Comparison of ENCODE assay signal across 18 cellular contexts in genomic region chr5:93404246-93404645, GRCh38.
DNase-seq lines count a peak whose midpoint lies in the region; ATAC-seq, FAIRE-seq and TF ChIP-seq lines count a peak whose summit lies in the region.
"Had no signal": no experiment of that assay in that cellular context is flagged by ENCODE, and none has a peak within 500 bp of the region (broad histone marks: within the 10 kb centered on the region; RNA-seq: fewer than 3 reads in every experiment).

No MANE protein-coding gene starts in this region.

- H3K79me2 ChIP-seq in PC-9 (ENCODE audit: low read depth) = no peaks in the 10 kb centered on the region

- no peak overlapping the region for H2BK120ac ChIP-seq in mesenchymal stem cell (ENCODE audit: low read depth, low read length)

- H3K14ac ChIP-seq in mesenchymal stem cell (ENCODE audit: low read length in 2 of 2) = no peak overlapping the region

- 0 out of 2 replicates have a peak overlapping the region, but pooled peaks have one; percentile 3 for H3K4me2 ChIP-seq in PC-9
- no peak overlapping the region for H3K4me2 ChIP-seq in mesenchymal stem cell (ENCODE audit: low read length, poor library complexity, severe bottlenecking)

- no peak for ATAC-seq in GM21717 (IDR thresholded peaks at IDR 0.05; ENCODE audit: unreplicated experiment)
- ATAC-seq: K562 had no signal

- BruUV-seq in Calu3 (replicated peaks; lab: Mats Ljungman, UMichigan) (no TSS peak), PC-9 (replicated peaks; lab: Mats Ljungman, UMichigan) (no TSS peak)

- 78% methylated on average over 1 of the region's 1 CpG for WGBS in mesenchymal stem cell

- no peaks in the 10 kb centered on the region for H3K9me3 ChIP-seq in PC-9 (ENCODE audit: insufficient read depth, low read depth)
- no peaks in the 10 kb centered on the region for H3K9me3 ChIP-seq in mesenchymal stem cell (ENCODE audit: control insufficient read depth, low read length)

- POLR2A ChIA-PET in PC-9 (lab: Charles Lee; ENCODE audit: unreplicated experiment) = no interaction called here

- H4K8ac ChIP-seq in mesenchymal stem cell (ENCODE audit: low read length) = no peak overlapping the region

- no peak overlapping the region for H3K18ac ChIP-seq in mesenchymal stem cell (ENCODE audit: low read depth in 1 of 2, low read length in 2 of 2)

- no peaks in the 10 kb centered on the region for H3K9me2 ChIP-seq in PC-9 (ENCODE audit: insufficient read depth)

- CTCF ChIA-PET in Calu3 (lab: Charles Lee) = no interaction called here
- CTCF ChIA-PET in PC-9 (lab: Charles Lee) = no interaction called here

- H2BK15ac ChIP-seq in mesenchymal stem cell (ENCODE audit: low read depth, poor library complexity, severe bottlenecking) = no peak overlapping the region

- no peaks in the 10 kb centered on the region for H3K36me3 Mint-ChIP-seq in Calu3 (ENCODE audit: insufficient read depth, unreplicated experiment)

- H3K27ac ChIP-seq in PC-9 (peak overlapping the region; percentile 24; the same call in 1 of the 2 replicates), mesenchymal stem cell (ENCODE audit: low read length, poor library complexity, severe bottlenecking) (no peak overlapping the region)
- H3K27ac ChIP-seq: SK-N-MC had no signal

- no peak overlapping the region; the same call in 1 of the 2 replicates for H2AFZ ChIP-seq in PC-9
- H2AFZ ChIP-seq in mesenchymal stem cell (ENCODE audit: low read depth, low read length) = no peak overlapping the region

- no peaks in the 10 kb centered on the region for H3K9me3 Mint-ChIP-seq in Calu3 (ENCODE audit: low read depth, unreplicated experiment)

- H3K27me3 ChIP-seq in PC-9 (ENCODE audit: insufficient read depth, low read depth) = no peaks in the 10 kb centered on the region
- no peaks in the 10 kb centered on the region for H3K27me3 ChIP-seq in mesenchymal stem cell (ENCODE audit: control insufficient read depth in 1 of 2, insufficient read depth in 1 of 2, low read length in 2 of 2)

- H3K9ac ChIP-seq in mesenchymal stem cell (ENCODE audit: low read length) = no peak overlapping the region

- no peak overlapping the region for H3K27ac Mint-ChIP-seq in Calu3 (ENCODE audit: unreplicated experiment)

- no peak overlapping the region for H2BK12ac ChIP-seq in mesenchymal stem cell (ENCODE audit: low read length in 2 of 2)

- H3K27me3 Mint-ChIP-seq in Calu3 (ENCODE audit: unreplicated experiment) = no peaks in the 10 kb centered on the region

- H3K4me3 ChIP-seq in PC-9 (no peak overlapping the region), mesenchymal stem cell (ENCODE audit: insufficient read depth in 1 of 2, low read depth in 1 of 2, low read length in 2 of 2) (no peak overlapping the region)
- H3K4me3 ChIP-seq: K562, SK-N-MC had no signal

- no peaks in the 10 kb centered on the region for H3F3A ChIP-seq in PC-9 (ENCODE audit: insufficient read depth, low read depth)

- no peaks in the 10 kb centered on the region for H3K36me3 ChIP-seq in PC-9 (ENCODE audit: low read depth)
- no peaks in the 10 kb centered on the region for H3K36me3 ChIP-seq in mesenchymal stem cell (ENCODE audit: control insufficient read depth in 1 of 2, insufficient read depth in 2 of 2, low read depth in 1 of 2, low read length in 2 of 2)

- peaks cover 26% of the 10 kb centered on the region for H3K4me1 Mint-ChIP-seq in Calu3 (ENCODE audit: low read depth, unreplicated experiment)

- H4K91ac ChIP-seq in mesenchymal stem cell (ENCODE audit: low read length) = no peak overlapping the region

- H2BK5ac ChIP-seq in mesenchymal stem cell (ENCODE audit: low read depth, low read length, poor library complexity, severe bottlenecking) = no peak overlapping the region

- H4K20me1 ChIP-seq in PC-9 (ENCODE audit: insufficient read depth) = no peaks in the 10 kb centered on the region

- no peak for FAIRE-seq in HTR-8/SVneo (lab: Jason Lieb, UNC)
- FAIRE-seq: D721Med, GM19239, H54, K562, RCC 7860 had no signal

- DNase-seq in Calu3 = no peak
- no peak for DNase-seq in PC-9
- DNase-seq in fibroblast of peridontal ligament (ENCODE audit: extremely low read depth) = peak; percentile 9
- peak; percentile 56 for DNase-seq in mesenchymal stem cell
- DNase-seq in HTR-8/SVneo (ENCODE audit: insufficient read length, low spot score) = no peak
- no peak for DNase-seq in COLO668 (lab: John Stamatoyannopoulos, UW; ENCODE audit: unreplicated experiment)
- DNase-seq in ureter (ENCODE audit: low spot score) = no peak
- DNase-seq: MM.1S, NCI-H2029, NCI-H526 treated with DMSO at 0.1 percent for 48 hours, SIG-M5 had no signal

- H2AK5ac ChIP-seq in mesenchymal stem cell (ENCODE audit: low read length, severe bottlenecking) = no peak overlapping the region

- no peak overlapping the region for H3K4me3 Mint-ChIP-seq in Calu3 (ENCODE audit: low read depth, unreplicated experiment)

- no peak overlapping the region for H3K23ac ChIP-seq in mesenchymal stem cell (ENCODE audit: low read length in 2 of 2)

- no peaks in the 10 kb centered on the region for H3K79me1 ChIP-seq in mesenchymal stem cell (replicated peaks; ENCODE audit: low read length, poor library complexity, severe bottlenecking)

- intact Hi-C loops in Calu3 (cut with micrococcal nuclease; ENCODE audit: unreplicated experiment) = loop anchor here (2.0 to 10.0 kb wide), 3 partner anchors 177 to 489 kb away; partner anchors contain the start of gene NR2F1-AS1
- intact Hi-C loops in PC-9 (cut with micrococcal nuclease; ENCODE audit: unreplicated experiment) = no loop called here

- TF ChIP-seq CTCF in Calu3 (IDR thresholded peaks at IDR 0.05; ENCODE audit: unreplicated experiment) (peak; percentile 12), PC-9 (conservative IDR thresholded peaks at IDR 0.05) (no peak)

- no peak overlapping the region for H3K4ac ChIP-seq in mesenchymal stem cell (ENCODE audit: low read depth in 1 of 2, low read length in 2 of 2)

- H3K4me1 ChIP-seq in PC-9 (replicated peaks; ENCODE audit: insufficient read depth) = peaks cover 14% of the 10 kb centered on the region; the same call in 1 of the 2 replicates
- H3K4me1 ChIP-seq in mesenchymal stem cell (ENCODE audit: control insufficient read depth, insufficient read depth, low read depth, low read length) = peaks cover 2% of the 10 kb centered on the region

Comparison
In these comparisons a context has a peak if more than half of its experiments do, and no peak if none do; other contexts are left out.
1. DNase-seq: peak in fibroblast of peridontal ligament (single experiment) and mesenchymal stem cell (single experiment); none in Calu3 (single experiment), PC-9 (0 of 2), HTR-8/SVneo (single experiment), COLO668 (single experiment) and ureter (single experiment).